ENCODE assay signal across 8 cellular contexts in genomic region chrX:123884809-123885408, GRCh38. TPM values are rescaled to one million over a fixed set of nuclear protein-coding genes. Genes with fewer than 3 reads are reported as not detected.
DNase-seq lines count a peak whose midpoint lies in the region; ATAC-seq and TF ChIP-seq lines count a peak whose summit lies in the region.

No MANE protein-coding gene starts in this region.

- peaks cover 21% of the 10 kb centered on the region; the same call in 1 of the 2 replicates for H3K79me2 ChIP-seq in HCT116 (ENCODE audit: insufficient read depth, low read length)

- TF ChIP-seq RAD21 in HCT116 (IDR thresholded peaks at IDR 0.05; ENCODE audit: low read depth): peak; percentile 33

- H3K4me2 ChIP-seq in HCT116 (ENCODE audit: low read length): no peak overlapping the region

- H3K4me1 ChIP-seq in HCT116 (ENCODE audit: control insufficient read depth in 1 of 2, insufficient read depth in 2 of 2, low read length in 2 of 2): no peaks in the 10 kb centered on the region

- RAD21 ChIA-PET in HCT116 (lab: Charles Lee; ENCODE audit: low non-redundant PET in 1 of 2, low total read pairs in 2 of 2, uncharacterized antibody in 2 of 2, unreplicated experiment in 2 of 2): no interaction called here

- H2AFZ ChIP-seq in HCT116 (ENCODE audit: low read depth, low read length, poor library complexity, severe bottlenecking): no peak overlapping the region

- H3K9me2 ChIP-seq in HCT116 (ENCODE audit: insufficient read depth): no peaks in the 10 kb centered on the region

- H3K4me3 ChIP-seq in HCT116 (replicated peaks in 1 of 2; ENCODE audit: low read depth in 1 of 2, low read length in 2 of 2) (no peak overlapping the region), astrocyte of the cerebellum (ENCODE audit: low read depth, low read length) (no peak overlapping the region)

- POLR2A ChIA-PET in HCT116 (lab: Charles Lee): interaction anchor here (0.6 to 1.0 kb wide), 2 partner anchors 10 to 433 kb away, joined by 3 read pairs; no protein-coding TSS in a partner anchor

- CTCF ChIA-PET in HCT116 (lab: Charles Lee): no interaction called here

- intact Hi-C loops in HCT116 (cut with micrococcal nuclease): no loop called here
- intact Hi-C loops in left colon (cut with DNase I, micrococcal nuclease): no loop called here

- no peaks in the 10 kb centered on the region; the same call in 1 of the 2 replicates for H4K20me1 ChIP-seq in HCT116 (ENCODE audit: insufficient read depth)

- no TSS peak for BruUV-seq in HCT116 (replicated peaks; lab: Mats Ljungman, UMichigan)

- ATAC-seq in HCT116 (0 out of 2 replicates have a peak, but pooled peaks have one; percentile 30), left colon (peak; percentile 66), GM19328 (IDR thresholded peaks at IDR 0.05; ENCODE audit: unreplicated experiment) (no peak), HG03175 (IDR thresholded peaks at IDR 0.05; ENCODE audit: unreplicated experiment) (no peak)

- H3K9me3 ChIP-seq in HCT116 (ENCODE audit: control insufficient read depth in 1 of 2, insufficient read depth in 1 of 2, low read depth in 1 of 2, low read length in 2 of 2): no peaks in the 10 kb centered on the region

- peak; percentile 3 for DNase-seq in activated CD4-positive, alpha-beta T cell treated with anti-CD3 and anti-CD28 coated beads, Interleukin-2, amount 50 U/mL, for 1 hour
- no peak for DNase-seq in activated CD4-positive, alpha-beta T cell treated with anti-CD3 and anti-CD28 coated beads, Interleukin-2, amount 50 U/mL, for 48 hours
- DNase-seq in HCT116 (ENCODE audit: low read depth, low spot score) (no peak), NCI-H524 treated with DMSO at 0.1 percent for 48 hours (lab: John Stamatoyannopoulos, UW) (peak; percentile 31), astrocyte of the cerebellum (ENCODE audit: low read depth) (peak; percentile 29), left colon (no peak)

- no peaks in the 10 kb centered on the region for H3K27me3 ChIP-seq in HCT116 (ENCODE audit: insufficient read depth, low read length)

- H3K36me3 ChIP-seq in HCT116 (ENCODE audit: control insufficient read depth in 1 of 2, insufficient read depth in 2 of 2, low read length in 2 of 2): peaks cover 0 to 3% of the 10 kb centered on the region in 2 experiments; a peak in 1 of 4 replicates

- no peak overlapping the region for H3K9ac ChIP-seq in HCT116 (ENCODE audit: low read length)

- TF ChIP-seq CTCF in HCT116 (IDR thresholded peaks at IDR 0.05 in 2 of 3, conservative IDR thresholded peaks at IDR 0.05 in 1 of 3; ENCODE audit: borderline replicate concordance in 1 of 3, insufficient read depth in 1 of 3, low read depth in 2 of 3, low read length in 2 of 3) (peak; percentile 25 to 52 (median 37); a peak in 5 of 6 replicates), astrocyte of the cerebellum (IDR thresholded peaks at IDR 0.05; ENCODE audit: low read depth, low read length, missing control alignments) (peak; percentile 26)

- in situ Hi-C loops in astrocyte of the cerebellum (cut with HindIII; ENCODE audit: low sequenced_read_pairs): no loop called here

- no peak overlapping the region for H3K27ac ChIP-seq in HCT116 (ENCODE audit: low read depth, low read length)

- TF ChIP-seq POLR2A in HCT116 (IDR thresholded peaks at IDR 0.05; ENCODE audit: borderline replicate concordance, extremely low read depth, insufficient read depth, insufficient read length): no peak

TF ChIP-seq in HCT116, 20 proteins besides CTCF, POLR2A, EP300 and RAD21:
- TF ChIP-seq FOSL1 (IDR thresholded peaks at IDR 0.05; ENCODE audit: low read depth): no peak
- TF ChIP-seq MAX (IDR thresholded peaks at IDR 0.05): no peak
- TF ChIP-seq EZH2phosphoT487 (IDR thresholded peaks at IDR 0.05; ENCODE audit: borderline replicate concordance): no peak
- no peak for TF ChIP-seq CEBPB (IDR thresholded peaks at IDR 0.05; ENCODE audit: low read depth)
- TF ChIP-seq POLR2AphosphoS5 (IDR thresholded peaks at IDR 0.05; ENCODE audit: low read depth, low read length): no peak
- TF ChIP-seq SP1 (IDR thresholded peaks at IDR 0.05; ENCODE audit: low read depth): no peak
- TF ChIP-seq, protein P1, sequence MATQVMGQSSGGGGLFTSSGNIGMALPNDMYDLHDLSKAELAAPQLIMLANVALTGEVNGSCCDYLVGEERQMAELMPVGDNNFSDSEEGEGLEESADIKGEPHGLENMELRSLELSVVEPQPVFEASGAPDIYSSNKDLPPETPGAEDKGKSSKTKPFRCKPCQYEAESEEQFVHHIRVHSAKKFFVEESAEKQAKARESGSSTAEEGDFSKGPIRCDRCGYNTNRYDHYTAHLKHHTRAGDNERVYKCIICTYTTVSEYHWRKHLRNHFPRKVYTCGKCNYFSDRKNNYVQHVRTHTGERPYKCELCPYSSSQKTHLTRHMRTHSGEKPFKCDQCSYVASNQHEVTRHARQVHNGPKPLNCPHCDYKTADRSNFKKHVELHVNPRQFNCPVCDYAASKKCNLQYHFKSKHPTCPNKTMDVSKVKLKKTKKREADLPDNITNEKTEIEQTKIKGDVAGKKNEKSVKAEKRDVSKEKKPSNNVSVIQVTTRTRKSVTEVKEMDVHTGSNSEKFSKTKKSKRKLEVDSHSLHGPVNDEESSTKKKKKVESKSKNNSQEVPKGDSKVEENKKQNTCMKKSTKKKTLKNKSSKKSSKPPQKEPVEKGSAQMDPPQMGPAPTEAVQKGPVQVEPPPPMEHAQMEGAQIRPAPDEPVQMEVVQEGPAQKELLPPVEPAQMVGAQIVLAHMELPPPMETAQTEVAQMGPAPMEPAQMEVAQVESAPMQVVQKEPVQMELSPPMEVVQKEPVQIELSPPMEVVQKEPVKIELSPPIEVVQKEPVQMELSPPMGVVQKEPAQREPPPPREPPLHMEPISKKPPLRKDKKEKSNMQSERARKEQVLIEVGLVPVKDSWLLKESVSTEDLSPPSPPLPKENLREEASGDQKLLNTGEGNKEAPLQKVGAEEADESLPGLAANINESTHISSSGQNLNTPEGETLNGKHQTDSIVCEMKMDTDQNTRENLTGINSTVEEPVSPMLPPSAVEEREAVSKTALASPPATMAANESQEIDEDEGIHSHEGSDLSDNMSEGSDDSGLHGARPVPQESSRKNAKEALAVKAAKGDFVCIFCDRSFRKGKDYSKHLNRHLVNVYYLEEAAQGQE (IDR thresholded peaks at IDR 0.05; ENCODE audit: low read depth): no peak
- TF ChIP-seq JUND (IDR thresholded peaks at IDR 0.05): no peak
- no peak for TF ChIP-seq ZFX (IDR thresholded peaks at IDR 0.05)
- TF ChIP-seq YY1 (IDR thresholded peaks at IDR 0.05; ENCODE audit: extremely low read depth, insufficient replicate concordance, low read depth, low read length): no peak
- TF ChIP-seq EZH2 (IDR thresholded peaks at IDR 0.05): no peak
- no peak for TF ChIP-seq TCF7L2 (IDR thresholded peaks at IDR 0.05; ENCODE audit: borderline replicate concordance, extremely low read depth, insufficient read depth, insufficient read length)
- TF ChIP-seq CBX3 (IDR thresholded peaks at IDR 0.05; ENCODE audit: low read depth): no peak
- TF ChIP-seq ZNF274 (IDR thresholded peaks at IDR 0.05; ENCODE audit: low read depth, low read length): no peak

RNA-seq across cellular contexts. Expression of gene XIAP, which starts 25.1 kb away (rescaled TPM):
- total RNA-seq in HCT116 (2021; ENCODE audit: unreplicated experiment) (41.0 TPM), left colon (10 to 100 TPM; 81.0 to 89.0 TPM)
- polyA plus RNA-seq in HCT116 (2012): 12.3 and 21.7 TPM in 2 replicates

Comparison
In these comparisons a context has a peak if more than half of its experiments do, and no peak if none do; other contexts are left out.
1. DNase-seq: peak in activated CD4-positive, alpha-beta T cell treated with anti-CD3 and anti-CD28 coated beads, Interleukin-2, amount 50 U/mL, for 1 hour (single experiment), NCI-H524 treated with DMSO at 0.1 percent for 48 hours (single experiment) and astrocyte of the cerebellum (single experiment); none in activated CD4-positive, alpha-beta T cell treated with anti-CD3 and anti-CD28 coated beads, Interleukin-2, amount 50 U/mL, for 48 hours (0 of 2), HCT116 (single experiment) and left colon (0 of 2).
2. ATAC-seq: peak in HCT116 (single experiment) and left colon (single experiment); none in GM19328 (single experiment) and HG03175 (single experiment).